In the genomic region with DNA sequence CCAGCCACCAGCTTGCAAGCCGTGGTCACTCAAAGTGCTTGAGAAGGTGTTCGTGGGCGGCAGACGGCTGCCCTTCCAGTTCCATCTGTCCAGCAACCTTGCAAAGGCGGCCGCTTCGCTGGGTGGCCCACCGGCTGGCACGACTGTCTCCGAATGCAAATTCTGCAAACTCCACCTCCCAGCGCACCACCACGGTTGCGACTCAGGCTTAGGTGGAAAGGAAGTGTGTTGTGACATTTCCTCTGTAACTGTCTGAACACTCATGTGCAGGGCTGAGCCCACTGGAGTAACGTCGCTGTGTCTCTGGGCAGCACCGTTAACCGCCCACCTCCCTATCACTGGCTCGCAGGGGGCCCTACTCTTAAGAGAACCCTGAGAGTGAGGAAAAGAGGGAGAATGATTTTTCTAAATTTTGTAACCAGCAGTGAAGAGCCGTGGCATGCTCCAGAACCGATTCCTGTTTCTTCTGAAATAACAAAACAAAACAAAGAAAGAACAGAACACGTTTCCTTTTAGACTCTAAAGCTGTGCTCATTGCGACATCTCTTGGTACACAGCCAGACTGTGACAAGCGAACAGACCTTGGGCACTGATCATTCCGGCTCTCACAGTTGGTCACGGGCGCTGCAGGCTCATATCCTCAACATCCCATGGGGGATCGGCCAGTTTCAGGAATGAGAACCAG, we compare ENCODE assay signal across 8 cellular contexts. TPM values are rescaled to one million over a fixed set of nuclear protein-coding genes. Genes with fewer than 3 reads are reported as not detected.
DNase-seq lines count a peak whose midpoint lies in the region; ATAC-seq, FAIRE-seq and TF ChIP-seq lines count a peak whose summit lies in the region.

P2RY8 (minus strand) TSS at position 155 of the 685 bp plus-strand sequence. CDS start 70,627 bp downstream, outside the sequence.

- SMC1A ChIA-PET in GM12878 (lab: Charles Lee; ENCODE audit: uncharacterized antibody, unreplicated experiment) = no interaction called here

- H3K4me1 ChIP-seq in GM12878 (ENCODE audit: control insufficient read depth, insufficient read depth, low read length) (peaks cover 4% of the 10 kb centered on the region; the same call in 1 of the 2 replicates), muscle layer of duodenum (ENCODE audit: control insufficient read depth in 1 of 2, insufficient read depth in 2 of 2, low read length in 2 of 2) (no peaks in the 10 kb centered on the region), subcutaneous abdominal adipose tissue (ENCODE audit: control insufficient read depth in 5 of 5, insufficient read depth in 5 of 5, low read length in 5 of 5) (peaks cover 0 to 28% (median 10%) of the 10 kb centered on the region in 5 donors)

- no peaks in the 10 kb centered on the region for H3K36me3 ChIP-seq in GM12878 (ENCODE audit: control insufficient read depth in 2 of 2, insufficient read depth in 2 of 2, low read length in 1 of 2)
- H3K36me3 ChIP-seq in muscle layer of duodenum (ENCODE audit: control insufficient read depth in 1 of 2, insufficient read depth in 2 of 2, low read length in 2 of 2) = no peaks in the 10 kb centered on the region
- no peaks in the 10 kb centered on the region for H3K36me3 ChIP-seq in subcutaneous abdominal adipose tissue (ENCODE audit: control insufficient read depth in 5 of 5, insufficient read depth in 5 of 5, low read length in 5 of 5)

- H3K9ac ChIP-seq in GM12878 (ENCODE audit: control insufficient read depth, insufficient read depth, low read length) (peak within 1 kb of the TSS; percentile 94), subcutaneous abdominal adipose tissue (ENCODE audit: low read length in 5 of 5) (peak within 1 kb of the TSS in 3 of 5 donors; percentile 7 to 64 (median 38))

- TF ChIP-seq POLR2A in GM12878 (IDR thresholded peaks at IDR 0.05; ENCODE audit: low read depth, low read length) = peak; percentile 90

- TF ChIP-seq RAD21 in GM12878 (IDR thresholded peaks at IDR 0.05; ENCODE audit: insufficient read depth, low read depth, low read length) = peak; percentile 79

- peak; percentile 100 for FAIRE-seq in GM12878 (lab: Jason Lieb, UNC)

- peak within 1 kb of the TSS; percentile 80 for H2AFZ ChIP-seq in GM12878 (ENCODE audit: control insufficient read depth, low read depth, low read length)

- peak; percentile 1 for DNase-seq in EH (ENCODE audit: low read depth)
- DNase-seq in HT1080 (ENCODE audit: low read depth) = peak; percentile 57
- DNase-seq in T-helper 9 cell = peak; percentile 60
- peak; percentile 75 for DNase-seq in GM12878 (ENCODE audit: low read depth, low spot score)
- no peak for DNase-seq in HEK293T (ENCODE audit: extremely low spot score)

- POLR2A ChIA-PET in GM12878 (lab: Charles Lee) = no interaction called here
- POLR2A ChIA-PET in HEK293T (lab: Yijun Ruan, JAX) = no interaction called here

- peaks cover 32% of the 10 kb centered on the region for H3K79me2 ChIP-seq in GM12878 (ENCODE audit: control insufficient read depth, insufficient read depth, low read length)

- H3K27ac ChIP-seq in GM12878 (ENCODE audit: control insufficient read depth, insufficient read depth) = peak within 1 kb of the TSS; percentile 97
- H3K27ac ChIP-seq in muscle layer of duodenum (ENCODE audit: low read length) = peak within 1 kb of the TSS; percentile 54
- H3K27ac ChIP-seq in subcutaneous abdominal adipose tissue (ENCODE audit: low read depth, low read length) = no peak within 1 kb of the TSS

- in situ Hi-C loops in GM12878 (cut with MboI) = no loop called here

- CTCF ChIA-PET in GM12878 (lab: Yijun Ruan, JAX) (no interaction called here), HEK293T (lab: Yijun Ruan, JAX) (no interaction called here)

- peak within 1 kb of the TSS; percentile 78 for H3K4me2 ChIP-seq in GM12878 (ENCODE audit: control insufficient read depth, insufficient read depth)

- H3K9me3 ChIP-seq in GM12878 (replicated peaks; ENCODE audit: control insufficient read depth, insufficient read depth, low read length) = no peaks in the 10 kb centered on the region
- H3K9me3 ChIP-seq in muscle layer of duodenum (ENCODE audit: control insufficient read depth in 1 of 2, low read length in 2 of 2) = no peaks in the 10 kb centered on the region
- H3K9me3 ChIP-seq in subcutaneous abdominal adipose tissue (ENCODE audit: control insufficient read depth in 5 of 5, low read length in 5 of 5) = no peaks in the 10 kb centered on the region

- no peaks in the 10 kb centered on the region for H4K20me1 ChIP-seq in GM12878 (ENCODE audit: control insufficient read depth, insufficient read depth)

- intact Hi-C loops in GM12878 (cut with micrococcal nuclease; ENCODE audit: unreplicated experiment) = loop anchor here (2.0 kb wide), 3 partner anchors 44 to 56 kb away; no protein-coding TSS in a partner anchor

- TF ChIP-seq EP300 in GM12878 (IDR thresholded peaks at IDR 0.05; ENCODE audit: borderline replicate concordance in 1 of 2, control insufficient read depth in 1 of 2, low read depth in 2 of 2, low read length in 2 of 2) = no peak

- WGBS in GM12878 (ENCODE audit: insufficient coverage, insufficient replicate concordance, low lambda C conversion rate, missing lambda C conversion rate) = 1% methylated on average over 26 of the region's 27 CpGs

- ATAC-seq in GM21360 (IDR thresholded peaks at IDR 0.05; ENCODE audit: unreplicated experiment) (peak; percentile 67), GM12878 (peak; percentile 69)

- TF ChIP-seq CTCF in GM12878 (IDR thresholded peaks at IDR 0.05 in 2 of 3, conservative IDR thresholded peaks at IDR 0.05 in 1 of 3; ENCODE audit: control insufficient read depth in 2 of 3, extremely low read depth in 1 of 3, insufficient read depth in 1 of 3, low read depth in 3 of 3, low read length in 3 of 3) = peak; percentile 16 to 73 (median 48); a peak in 4 of 6 replicates

- RAD21 ChIA-PET in GM12878 (lab: Charles Lee; ENCODE audit: unreplicated experiment) = no interaction called here

- BruUV-seq in GM12878 (replicated peaks; lab: Mats Ljungman, UMichigan) = no TSS peak

- H3K4me3 ChIP-seq in GM12878 (peak within 1 kb of the TSS; percentile 92), muscle layer of duodenum (ENCODE audit: low read depth in 1 of 2, low read length in 2 of 2) (peak within 1 kb of the TSS; percentile 46 to 58), subcutaneous abdominal adipose tissue (ENCODE audit: low read depth in 1 of 5, low read length in 5 of 5) (peak within 1 kb of the TSS; percentile 48 to 73 (median 56))

- H3K27me3 ChIP-seq in GM12878 (replicated peaks in 1 of 2; ENCODE audit: control insufficient read depth in 2 of 2, insufficient read depth in 2 of 2, low read length in 1 of 2) (no peaks in the 10 kb centered on the region), muscle layer of duodenum (ENCODE audit: low read depth, low read length) (no peaks in the 10 kb centered on the region), subcutaneous abdominal adipose tissue (ENCODE audit: control insufficient read depth in 5 of 5, insufficient read depth in 4 of 5, low read length in 5 of 5) (peaks cover 0 to 7% (median 4%) of the 10 kb centered on the region in 5 donors)

TF ChIP-seq in GM12878, 131 proteins besides CTCF, POLR2A, EP300 and RAD21 (continues in another document):
- peak; percentile 64; the same call in 1 of the 2 replicates for TF ChIP-seq BACH1 (IDR thresholded peaks at IDR 0.05; ENCODE audit: borderline replicate concordance)
- peak in 1 of 2 experiments; percentile 90; a peak in 1 of 4 replicates for TF ChIP-seq CEBPB (IDR thresholded peaks at IDR 0.05; ENCODE audit: borderline replicate concordance in 1 of 2, low read depth in 2 of 2, low read length in 2 of 2)
- peak; percentile 13; the same call in 1 of the 2 replicates for TF ChIP-seq CHD2 (IDR thresholded peaks at IDR 0.05; ENCODE audit: borderline replicate concordance, low read depth, low read length)

TF ChIP-seq in HEK293T, 16 proteins besides CTCF, POLR2A, EP300 and RAD21 (continues in another document):
- no peak for TF ChIP-seq L3MBTL2 (conservative IDR thresholded peaks at IDR 0.05)
- no peak for TF ChIP-seq ARNT (IDR thresholded peaks at IDR 0.05)
- TF ChIP-seq BHLHE40 (IDR thresholded peaks at IDR 0.05; ENCODE audit: borderline replicate concordance) = no peak
- no peak for TF ChIP-seq TARDBP (IDR thresholded peaks at IDR 0.05)
- TF ChIP-seq LEF1 (IDR thresholded peaks at IDR 0.05; ENCODE audit: borderline replicate concordance) = no peak
- no peak for TF ChIP-seq ZNF384 (IDR thresholded peaks at IDR 0.05)
- TF ChIP-seq ELF4 (IDR thresholded peaks at IDR 0.05) = no peak
- TF ChIP-seq FOXK2 (IDR thresholded peaks at IDR 0.05) = no peak
- TF ChIP-seq, protein P1, sequence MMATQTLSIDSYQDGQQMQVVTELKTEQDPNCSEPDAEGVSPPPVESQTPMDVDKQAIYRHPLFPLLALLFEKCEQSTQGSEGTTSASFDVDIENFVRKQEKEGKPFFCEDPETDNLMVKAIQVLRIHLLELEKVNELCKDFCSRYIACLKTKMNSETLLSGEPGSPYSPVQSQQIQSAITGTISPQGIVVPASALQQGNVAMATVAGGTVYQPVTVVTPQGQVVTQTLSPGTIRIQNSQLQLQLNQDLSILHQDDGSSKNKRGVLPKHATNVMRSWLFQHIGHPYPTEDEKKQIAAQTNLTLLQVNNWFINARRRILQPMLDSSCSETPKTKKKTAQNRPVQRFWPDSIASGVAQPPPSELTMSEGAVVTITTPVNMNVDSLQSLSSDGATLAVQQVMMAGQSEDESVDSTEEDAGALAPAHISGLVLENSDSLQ (IDR thresholded peaks at IDR 0.05) = no peak
- TF ChIP-seq CTBP1 (IDR thresholded peaks at IDR 0.05; ENCODE audit: borderline replicate concordance) = no peak

RNA-seq across cellular contexts. Expression of gene P2RY8, which starts in this region (rescaled TPM):
- 1.1 and 1.3 TPM in 2 replicates for total RNA-seq in HT1080 (2014; rRNA removed; shearing (Covaris generic))
- not detected in 2 replicates for polyA plus RNA-seq in HT1080 (2015; cell fraction: cytosol; rRNA removed)
- not detected in 2 replicates for polyA plus RNA-seq in HT1080 (2015; cell fraction: nucleus; rRNA removed)
- 85.1 and 89.7 TPM in 2 replicates for total RNA-seq in GM12878 (2013; cell fraction: nucleolus; rRNA removed)
- total RNA-seq in GM12878 (2014; rRNA removed) = 34.0 and 44.7 TPM in 2 replicates
- total RNA-seq in GM12878 (2014; rRNA removed; fragmentation: Illumina TruSeq; extraction: Trizol) = 28.8 and 29.7 TPM in 2 replicates
- 61.3 and 61.8 TPM in 2 replicates for total RNA-seq in GM12878 (2021)
- 30.9 TPM for polyA plus RNA-seq in GM12878 (2011; ENCODE audit: low read depth)
- polyA plus RNA-seq in GM12878 (2011; rRNA removed) = 20.4 and 31.1 TPM in 2 replicates
- 41.3 and 52.8 TPM in 2 replicates for polyA plus RNA-seq in GM12878 (2011; cell fraction: cytosol; rRNA removed)
- polyA plus RNA-seq in GM12878 (2011; cell fraction: nucleus; rRNA removed) = 29.2 and 35.1 TPM in 2 replicates
- polyA plus RNA-seq in GM12878 (2012) = 41.7 and 45.3 TPM in 2 replicates
- 27.5 and 30.5 TPM in 2 replicates for polyA plus RNA-seq in GM12878 (2014; fragmentation: Illumina TruSeq; extraction: Trizol)
- polyA plus RNA-seq in GM12878 (2014; fragmentation: Nextera tagmentation; extraction: Ambion mirVana) = 1 to 10 TPM; 2.0 to 4.0 TPM
- polyA plus RNA-seq in GM12878 (2014; rRNA removed) = 41.8 and 49.0 TPM in 2 replicates
- polyA plus RNA-seq in GM12878 (2016; fragmentation: Nextera tagmentation; extraction: Ambion mirVana) = 10 to 100 TPM; 62.7 to 64.4 TPM
- polyA minus RNA-seq in GM12878 (2011; rRNA and poly(A)+ RNA removed) = 37.7 and 60.0 TPM in 2 replicates
- polyA minus RNA-seq in GM12878 (2011; cell fraction: cytosol; rRNA and poly(A)+ RNA removed) = 26.7 and 36.8 TPM in 2 replicates
- polyA minus RNA-seq in GM12878 (2011; cell fraction: nucleus; rRNA and poly(A)+ RNA removed) = 20.7 and 34.7 TPM in 2 replicates

Comparison
In these comparisons a context has a peak if more than half of its experiments do, and no peak if none do; other contexts are left out.
1. RNA of gene P2RY8 (total RNA-seq): 28.8 to 89.7 TPM in GM12878; 1.1 to 1.3 TPM in HT1080; every median in the first group is over 10 times any median in the second.
2. Peak in every context shown above with its lines, with median percentiles within 50 percentile points of each other: H3K4me3 ChIP-seq.